Comparison of ENCODE assay signal across 13 cellular contexts in genomic region chr10:62643612-62644587, GRCh38.
"Had no signal": no experiment of that assay in that cellular context is flagged by ENCODE, and none has a peak within 500 bp of the region (broad histone marks: within the 10 kb centered on the region; RNA-seq: fewer than 3 reads in every experiment).

No MANE protein-coding gene starts in this region.

- H3K27me3 ChIP-seq: brain microvascular endothelial cell, gastrocnemius medialis, heart right ventricle, right atrium auricular region, testis had no signal

- H3K9me3 Mint-ChIP-seq: activated naive CD4-positive, alpha-beta T cell treated with anti-CD3 and anti-CD28 coated beads, Interleukin-2, amount 10 ng/mL, durations not matched to agents 7 days and 5 days; effector memory CD8-positive, alpha-beta T cell; natural killer cell had no signal

- DNase-seq: activated CD4-positive, CD25-positive, alpha-beta regulatory T cell treated with anti-CD3 and anti-CD28 coated beads, Interleukin-2, amount 50 U/mL, for 72 hours; activated naive CD4-positive, alpha-beta T cell treated with anti-CD3 and anti-CD28 coated beads, Interleukin-2, amount 10 ng/mL, durations not matched to agents 7 days and 5 days; brain microvascular endothelial cell; effector memory CD8-positive, alpha-beta T cell; gastrocnemius medialis; heart right ventricle; mammary epithelial cell; natural killer cell; stimulated activated naive CD4-positive, alpha-beta T cell; testis had no signal

- H3K36me3 Mint-ChIP-seq: activated naive CD4-positive, alpha-beta T cell treated with anti-CD3 and anti-CD28 coated beads, Interleukin-2, amount 10 ng/mL, durations not matched to agents 7 days and 5 days; natural killer cell had no signal

- H3K27ac Mint-ChIP-seq: activated naive CD4-positive, alpha-beta T cell treated with anti-CD3 and anti-CD28 coated beads, Interleukin-2, amount 10 ng/mL, durations not matched to agents 7 days and 5 days; effector memory CD8-positive, alpha-beta T cell; natural killer cell had no signal

- H3K4me1 ChIP-seq: gastrocnemius medialis, testis had no signal

- H3K4me1 Mint-ChIP-seq: activated naive CD4-positive, alpha-beta T cell treated with anti-CD3 and anti-CD28 coated beads, Interleukin-2, amount 10 ng/mL, durations not matched to agents 7 days and 5 days had no signal

- H3K9me3 ChIP-seq: gastrocnemius medialis, heart right ventricle, right atrium auricular region, testis had no signal

- H3K27ac ChIP-seq: brain microvascular endothelial cell, epithelial cell of prostate, gastrocnemius medialis, right atrium auricular region, skin epidermis, testis had no signal

- H3K27me3 Mint-ChIP-seq: activated naive CD4-positive, alpha-beta T cell treated with anti-CD3 and anti-CD28 coated beads, Interleukin-2, amount 10 ng/mL, durations not matched to agents 7 days and 5 days; effector memory CD8-positive, alpha-beta T cell had no signal

- ATAC-seq: effector memory CD8-positive, alpha-beta T cell; gastrocnemius medialis; heart right ventricle; natural killer cell had no signal

- H3K4me3 Mint-ChIP-seq: activated naive CD4-positive, alpha-beta T cell treated with anti-CD3 and anti-CD28 coated beads, Interleukin-2, amount 10 ng/mL, durations not matched to agents 7 days and 5 days; effector memory CD8-positive, alpha-beta T cell; natural killer cell had no signal

- H3K4me3 ChIP-seq: gastrocnemius medialis, heart right ventricle, right atrium auricular region, skin epidermis, testis had no signal

- H3K36me3 ChIP-seq: brain microvascular endothelial cell, gastrocnemius medialis, heart right ventricle, right atrium auricular region had no signal
